In genomic region chr21:42298657-42299056, GRCh38 we compare ENCODE assay signal across 19 cellular contexts. TPM values are rescaled to one million over a fixed set of nuclear protein-coding genes. Genes with fewer than 3 reads are reported as not detected.
DNase-seq lines count a peak whose midpoint lies in the region; ATAC-seq and TF ChIP-seq lines count a peak whose summit lies in the region.
"Had no signal": no experiment of that assay in that cellular context is flagged by ENCODE, and none has a peak within 500 bp of the region (broad histone marks: within the 10 kb centered on the region; RNA-seq: fewer than 3 reads in every experiment).

No MANE protein-coding gene starts in this region.

- no peaks in the 10 kb centered on the region for H3K79me2 ChIP-seq in osteoblast (ENCODE audit: insufficient read depth, low read length)

- ATAC-seq in Right ventricle myocardium superior (ENCODE audit: poor library complexity) = no peak

- no peaks in the 10 kb centered on the region for H4K20me1 ChIP-seq in osteoblast (ENCODE audit: insufficient read depth, low read length)

- H2AFZ ChIP-seq in osteoblast (ENCODE audit: low read length) = no peak overlapping the region

- H3K27ac ChIP-seq in osteoblast (ENCODE audit: low read depth, low read length) = no peak overlapping the region
- peak overlapping the region; percentile 11 for H3K27ac ChIP-seq in subcutaneous abdominal adipose tissue (ENCODE audit: low read depth, low read length)
- H3K27ac ChIP-seq: BLaER1 treated with 17β-estradiol and CSF1 and Interleukin-3, amounts not matched to agents 10 nM and 100 nM had no signal

- no peaks in the 10 kb centered on the region for H3K36me3 ChIP-seq in osteoblast (ENCODE audit: insufficient read depth, low read length)
- peaks cover 0 to 38% (median 29%) of the 10 kb centered on the region in 5 donors for H3K36me3 ChIP-seq in subcutaneous abdominal adipose tissue (ENCODE audit: control insufficient read depth in 5 of 5, insufficient read depth in 5 of 5, low read length in 5 of 5)

- H3K4me3 ChIP-seq in osteoblast (ENCODE audit: insufficient read depth, low read length) (no peak overlapping the region), subcutaneous abdominal adipose tissue (ENCODE audit: low read depth in 1 of 5, low read length in 5 of 5) (no peak overlapping the region)
- H3K4me3 ChIP-seq: BLaER1 treated with 17β-estradiol and CSF1 and Interleukin-3, amounts not matched to agents 10 nM and 100 nM; GM12878 had no signal

- H3K27me3 ChIP-seq in osteoblast (ENCODE audit: insufficient read depth, low read length) = no peaks in the 10 kb centered on the region
- peaks cover 0 to 6% (median 3%) of the 10 kb centered on the region in 5 donors for H3K27me3 ChIP-seq in subcutaneous abdominal adipose tissue (ENCODE audit: control insufficient read depth in 5 of 5, insufficient read depth in 4 of 5, low read length in 5 of 5)
- H3K27me3 ChIP-seq: BLaER1 treated with 17β-estradiol and CSF1 and Interleukin-3, amounts not matched to agents 10 nM and 100 nM had no signal

- no peak overlapping the region for H3K4me2 ChIP-seq in osteoblast (ENCODE audit: insufficient read depth, low read length)

- intact Hi-C loops in Right ventricle myocardium superior (cut with DNase I) (no loop called here), cardiac septum (cut with DNase I) (no loop called here)

- no peak overlapping the region for H3K9ac ChIP-seq in subcutaneous abdominal adipose tissue (ENCODE audit: low read length in 5 of 5)
- H3K9ac ChIP-seq: BLaER1 treated with 17β-estradiol and CSF1 and Interleukin-3, amounts not matched to agents 10 nM and 100 nM had no signal

- H3K4me1 ChIP-seq in osteoblast (ENCODE audit: insufficient read depth, low read length) (no peaks in the 10 kb centered on the region), subcutaneous abdominal adipose tissue (ENCODE audit: control insufficient read depth in 5 of 5, insufficient read depth in 5 of 5, low read length in 5 of 5) (peaks cover 2 to 54% (median 27%) of the 10 kb centered on the region in 5 donors)

- DNase-seq in Right ventricle myocardium superior (peak; percentile 30), cardiac septum (ENCODE audit: low spot score) (no peak), dermis microvascular lymphatic vessel endothelial cell (ENCODE audit: low read depth in 2 of 2) (peak; percentile 20 to 59), osteoblast (ENCODE audit: insufficient read length, low spot score, missing footprints) (peak; percentile 29), DMS 273 (lab: John Stamatoyannopoulos, UW; ENCODE audit: unreplicated experiment) (no peak), SIG-M5 treated with dmso at 0.1 percent for 504 hours (lab: John Stamatoyannopoulos, UW; ENCODE audit: unreplicated experiment) (no peak)
- DNase-seq: CD8-positive, alpha-beta T cell; DMS 273 treated with DMSO at 0.1 percent for 48 hours; DMS53; EL; H9 had no signal

- H3K9me3 ChIP-seq in osteoblast (ENCODE audit: low read depth, low read length) (no peaks in the 10 kb centered on the region), subcutaneous abdominal adipose tissue (ENCODE audit: control insufficient read depth in 5 of 5, low read length in 5 of 5) (no peaks in the 10 kb centered on the region)
- H3K9me3 ChIP-seq: BLaER1 treated with 17β-estradiol and CSF1 and Interleukin-3, amounts not matched to agents 10 nM and 100 nM had no signal

- no peak for TF ChIP-seq CTCF in osteoblast (IDR thresholded peaks at IDR 0.05; ENCODE audit: extremely low read depth, low read depth, low read length)

RNA-seq across cellular contexts. Expression of gene TFF3, which starts 16.6 kb away (rescaled TPM):
- 1.00 TPM for total RNA-seq in Right ventricle myocardium superior
- 4.8 TPM for total RNA-seq in cardiac septum
- 204 and 290 TPM in 2 replicates for total RNA-seq in dermis microvascular lymphatic vessel endothelial cell
- total RNA-seq in osteoblast = not detected in 2 replicates
- total RNA-seq: A172; B cell; Calu3; CD8-positive, alpha-beta T cell; G401; GM12878 had no signal

RNA-seq across cellular contexts. Expression of gene TFF2, which starts 52.1 kb away (rescaled TPM):
- total RNA-seq in Right ventricle myocardium superior (not detected), cardiac septum (not detected), dermis microvascular lymphatic vessel endothelial cell (not detected in 2 replicates), osteoblast (not detected in 2 replicates)
- total RNA-seq: A172; B cell; Calu3; CD8-positive, alpha-beta T cell; G401; GM12878; H1; H9 had no signal

Comparison
In these comparisons a context has a peak if more than half of its experiments do, and no peak if none do; other contexts are left out.
1. DNase-seq: peak in Right ventricle myocardium superior (single experiment), dermis microvascular lymphatic vessel endothelial cell (2 of 2) and osteoblast (single experiment); none in cardiac septum (single experiment), DMS 273 (single experiment) and SIG-M5 treated with dmso at 0.1 percent for 504 hours (single experiment).
2. RNA of gene TFF3, which starts 16.6 kb away (total RNA-seq): 204 to 290 TPM in dermis microvascular lymphatic vessel endothelial cell; 4.8 TPM in cardiac septum (single experiment), 1.00 TPM in Right ventricle myocardium superior (single experiment) and not detected in osteoblast; every median in the first group is over 10 times any median in the second.